ENCODE assay signal across 1 cellular context in genomic region chr11:65571940-65572339, GRCh38.
TF ChIP-seq lines count a peak whose summit lies in the region.

No MANE protein-coding gene starts in this region.

TF ChIP-seq in endothelial cell of umbilical vein, 7 proteins besides CTCF, POLR2A, EP300 and RAD21:
- TF ChIP-seq GATA2 (IDR thresholded peaks at IDR 0.05; ENCODE audit: insufficient read depth, insufficient read length, low read depth, low read length) (no peak), MYC (IDR thresholded peaks at IDR 0.05; ENCODE audit: low read depth, low read length) (no peak), EZH2 (IDR thresholded peaks at IDR 0.05; ENCODE audit: borderline replicate concordance, low read depth, low read length, severe bottlenecking) (no peak), POLR2AphosphoS5 (IDR thresholded peaks at IDR 0.05; ENCODE audit: insufficient read depth, low read depth, low read length) (no peak), FOS (IDR thresholded peaks at IDR 0.05; ENCODE audit: borderline replicate concordance, insufficient read depth, low read length) (no peak), JUN (IDR thresholded peaks at IDR 0.05; ENCODE audit: borderline replicate concordance, insufficient read depth, insufficient read length, low read depth) (no peak)
- TF ChIP-seq, protein P1, sequence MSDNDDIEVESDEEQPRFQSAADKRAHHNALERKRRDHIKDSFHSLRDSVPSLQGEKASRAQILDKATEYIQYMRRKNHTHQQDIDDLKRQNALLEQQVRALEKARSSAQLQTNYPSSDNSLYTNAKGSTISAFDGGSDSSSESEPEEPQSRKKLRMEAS (IDR thresholded peaks at IDR 0.05; ENCODE audit: insufficient read depth, insufficient read length), result no peak
